In the genomic region with DNA sequence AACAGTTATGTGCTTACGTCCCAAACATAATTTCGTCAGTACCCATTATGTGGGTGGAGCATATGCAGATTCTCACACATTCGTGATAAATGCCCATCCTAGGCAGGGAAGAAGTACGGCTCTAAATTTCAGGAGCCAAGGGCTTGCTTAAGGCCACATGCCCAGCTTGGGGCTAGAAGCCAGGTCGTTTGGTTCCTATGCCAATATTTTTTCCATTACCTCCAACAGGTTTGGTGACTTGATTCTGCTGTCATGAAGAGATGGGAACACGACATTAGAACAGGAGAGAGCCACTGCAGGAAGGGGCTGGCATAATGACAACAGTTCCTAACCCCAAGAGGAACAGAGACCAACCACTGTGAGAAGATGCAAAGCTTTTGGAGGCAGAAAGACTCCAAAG, we compare ENCODE assay signal across 15 cellular contexts.
DNase-seq lines count a peak whose midpoint lies in the region; ATAC-seq and TF ChIP-seq lines count a peak whose summit lies in the region.
"Had no signal": no experiment of that assay in that cellular context is flagged by ENCODE, and none has a peak within 500 bp of the region (broad histone marks: within the 10 kb centered on the region; RNA-seq: fewer than 3 reads in every experiment).

No MANE protein-coding gene starts in this region.

- DNase-seq in H7 = peak; percentile 14
- peak; percentile 17 for DNase-seq in NCI-H2029 (lab: John Stamatoyannopoulos, UW)
- peak; percentile 74 for DNase-seq in cerebellar cortex (ENCODE audit: low spot score)
- peak; percentile 59 for DNase-seq in prostate gland (ENCODE audit: low spot score)
- DNase-seq in mesenteric fat pad (ENCODE audit: low spot score) = no peak
- no peak for DNase-seq in NCI-H345 treated with DMSO at 0.1 percent for 48 hours (lab: John Stamatoyannopoulos, UW; ENCODE audit: unreplicated experiment)
- no peak for DNase-seq in left lung
- DNase-seq: HCEC 1CT, MM.1S, NCI-H1436, NCI-H2227 treated with DMSO at 0.1 percent for 48 hours, SIG-M5 had no signal

- H3K4me3 ChIP-seq in H7 (ENCODE audit: insufficient read depth, low read depth, low read length) (no peak overlapping the region), prostate gland (no peak overlapping the region), left lung (no peak overlapping the region)
- H3K4me3 ChIP-seq: BLaER1 had no signal

- H3K27me3 ChIP-seq in H7 (ENCODE audit: control insufficient read depth, insufficient read depth, low read length) = no peaks in the 10 kb centered on the region
- no peaks in the 10 kb centered on the region for H3K27me3 ChIP-seq in prostate gland (replicated peaks; ENCODE audit: insufficient read depth)
- H3K27me3 ChIP-seq in left lung = no peaks in the 10 kb centered on the region
- H3K27me3 ChIP-seq: BLaER1 had no signal

- H3K4me1 ChIP-seq in prostate gland (replicated peaks) = peaks cover 19% of the 10 kb centered on the region
- peaks cover 0 to 31% of the 10 kb centered on the region in 2 donors for H3K4me1 ChIP-seq in left lung

- intact Hi-C loops in prostate gland (cut with DNase I) = no loop called here
- intact Hi-C loops in left lung (cut with DNase I) = no loop called here

- TF ChIP-seq CTCF in prostate gland (IDR thresholded peaks at IDR 0.05) = no peak
- TF ChIP-seq CTCF in left lung (IDR thresholded peaks at IDR 0.05) = no peak

- H3K36me3 ChIP-seq in H7 (replicated peaks; ENCODE audit: control insufficient read depth, insufficient read depth, low read length) = no peaks in the 10 kb centered on the region
- no peaks in the 10 kb centered on the region for H3K36me3 ChIP-seq in prostate gland
- peaks cover 0 to 32% of the 10 kb centered on the region in 2 donors for H3K36me3 ChIP-seq in left lung

- H3K27ac ChIP-seq in prostate gland (peak overlapping the region in 1 of 2 donors; percentile 45), left lung (no peak overlapping the region)
- H3K27ac ChIP-seq: BLaER1 had no signal

- 57% methylated on average over 6 of the region's 6 CpGs for WGBS in prostate gland

- ATAC-seq in GM19395 (IDR thresholded peaks at IDR 0.05; ENCODE audit: unreplicated experiment) = no peak
- ATAC-seq in left lung = no peak
- ATAC-seq: HepG2 had no signal

- no peak for TF ChIP-seq POLR2A in prostate gland (IDR thresholded peaks at IDR 0.05)

- H3K9me3 ChIP-seq in prostate gland (no peaks in the 10 kb centered on the region), left lung (no peaks in the 10 kb centered on the region)

Comparison
In these comparisons a context has a peak if more than half of its experiments do, and no peak if none do; other contexts are left out.
1. DNase-seq: peak in H7 (single experiment), NCI-H2029 (single experiment), cerebellar cortex (single experiment) and prostate gland (single experiment); none in mesenteric fat pad (single experiment), NCI-H345 treated with DMSO at 0.1 percent for 48 hours (single experiment) and left lung (0 of 2).